ENCODE assay signal across 1 cellular context in the genomic region with DNA sequence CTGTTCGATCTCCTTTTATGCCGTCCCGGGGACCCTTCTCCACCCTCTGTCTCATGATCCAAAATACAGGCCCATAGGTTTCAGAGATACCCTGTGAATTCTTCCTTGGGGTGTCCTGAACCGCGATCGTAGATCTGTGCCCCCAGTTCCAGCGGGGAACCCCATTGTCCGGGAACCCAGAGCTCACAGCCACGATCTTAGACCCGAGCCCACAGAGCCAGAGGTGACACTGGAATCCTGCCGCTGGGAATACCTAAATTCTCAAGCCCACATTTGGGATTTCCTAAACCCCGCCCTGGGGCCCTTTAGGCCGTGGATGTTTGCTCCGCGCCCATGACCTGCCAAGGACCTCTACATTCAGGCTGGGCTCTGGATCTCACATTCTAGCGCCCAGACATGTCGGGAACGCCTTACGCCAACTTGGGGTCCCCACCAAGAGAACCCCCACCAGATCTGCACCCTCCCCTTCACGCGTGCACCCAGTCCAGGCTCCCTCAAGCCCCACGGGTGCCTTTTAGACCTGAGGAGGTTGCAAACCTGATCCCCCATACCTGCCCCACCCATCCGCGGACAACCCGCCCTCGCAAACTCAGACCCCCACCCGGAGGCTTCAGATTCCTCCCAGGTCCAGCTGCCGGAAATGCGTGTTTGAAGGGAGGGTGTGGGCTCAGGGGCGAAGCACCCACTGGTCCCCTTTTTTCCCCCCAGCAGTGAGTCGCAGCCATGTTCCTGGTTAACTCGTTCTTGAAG.
TF ChIP-seq lines count a peak whose summit lies in the region.

No MANE protein-coding gene starts in this region.

TF ChIP-seq in A549, 52 proteins besides CTCF, POLR2A, EP300 and RAD21 (continued from another document):
- TF ChIP-seq, protein P1, sequence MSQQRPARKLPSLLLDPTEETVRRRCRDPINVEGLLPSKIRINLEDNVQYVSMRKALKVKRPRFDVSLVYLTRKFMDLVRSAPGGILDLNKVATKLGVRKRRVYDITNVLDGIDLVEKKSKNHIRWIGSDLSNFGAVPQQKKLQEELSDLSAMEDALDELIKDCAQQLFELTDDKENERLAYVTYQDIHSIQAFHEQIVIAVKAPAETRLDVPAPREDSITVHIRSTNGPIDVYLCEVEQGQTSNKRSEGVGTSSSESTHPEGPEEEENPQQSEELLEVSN (IDR thresholded peaks at IDR 0.05; ENCODE audit: borderline replicate concordance, low read depth), result peak; percentile 61; the same call in 1 of the 2 replicates
- TF ChIP-seq CHD4 (IDR thresholded peaks at IDR 0.05; ENCODE audit: borderline replicate concordance) (no peak), RFX5 (IDR thresholded peaks at IDR 0.05) (no peak), BHLHE40 (IDR thresholded peaks at IDR 0.05; ENCODE audit: low read depth, low read length) (no peak), MAFK (IDR thresholded peaks at IDR 0.05; ENCODE audit: partially characterized antibody) (no peak), CHD2 (IDR thresholded peaks at IDR 0.05; ENCODE audit: low read length, partially characterized antibody) (peak; percentile 18), NFE2L2 (conservative IDR thresholded peaks at IDR 0.05; ENCODE audit: low read length) (no peak), HOXB5 (CRISPR knock-in tag; IDR thresholded peaks at IDR 0.05) (0 out of 2 replicates have a peak, but pooled peaks have one; percentile 0), RCOR1 (IDR thresholded peaks at IDR 0.05; ENCODE audit: low read depth, low read length) (no peak), ZFP36 (IDR thresholded peaks at IDR 0.05; ENCODE audit: borderline replicate concordance, partially characterized antibody) (no peak), FOXS1 (CRISPR knock-in tag; IDR thresholded peaks at IDR 0.05) (no peak), NPAS2 (CRISPR knock-in tag; IDR thresholded peaks at IDR 0.05; ENCODE audit: borderline replicate concordance) (no peak), POLR2AphosphoS2 (conservative IDR thresholded peaks at IDR 0.05; ENCODE audit: low read length) (no peak), MYC (IDR thresholded peaks at IDR 0.05; ENCODE audit: borderline replicate concordance, low read length) (no peak), HEYL (CRISPR knock-in tag; IDR thresholded peaks at IDR 0.05) (no peak), ZC3H11A (IDR thresholded peaks at IDR 0.05) (no peak), FOSB (CRISPR knock-in tag; IDR thresholded peaks at IDR 0.05) (peak; percentile 75; the same call in 1 of the 2 replicates), MAZ (IDR thresholded peaks at IDR 0.05; ENCODE audit: borderline replicate concordance, low read depth, low read length) (no peak), ZSCAN20 (CRISPR knock-in tag; IDR thresholded peaks at IDR 0.05) (no peak), FOSL2 (IDR thresholded peaks at IDR 0.05) (no peak), FOSL2 (CRISPR knock-in tag; IDR thresholded peaks at IDR 0.05) (no peak), ESRRA (IDR thresholded peaks at IDR 0.05; ENCODE audit: borderline replicate concordance, low read length) (no peak), NR3C1 (IDR thresholded peaks at IDR 0.05) (no peak), EHF (CRISPR knock-in tag; IDR thresholded peaks at IDR 0.05) (no peak), CBX8 (IDR thresholded peaks at IDR 0.05) (no peak), JUN (IDR thresholded peaks at IDR 0.05) (no peak; a peak in 2 of 5 replicates), RARB (CRISPR knock-in tag; IDR thresholded peaks at IDR 0.05) (peak; percentile 33; the same call in 1 of the 2 replicates), GATA3 (IDR thresholded peaks at IDR 0.05; ENCODE audit: borderline replicate concordance) (peak; percentile 36; the same call in 1 of the 2 replicates), ZNF302 (CRISPR knock-in tag; IDR thresholded peaks at IDR 0.05) (no peak; the same call in 1 of the 2 replicates), CEBPB (IDR thresholded peaks at IDR 0.05) (no peak), SMC3 (IDR thresholded peaks at IDR 0.05) (no peak), TFCP2L1 (CRISPR knock-in tag; IDR thresholded peaks at IDR 0.05) (peak; percentile 87), JUNB (IDR thresholded peaks at IDR 0.05) (no peak), KDM5A (IDR thresholded peaks at IDR 0.05) (no peak), PHF8 (IDR thresholded peaks at IDR 0.05; ENCODE audit: borderline replicate concordance, low read depth) (peak; percentile 43; the same call in 1 of the 2 replicates), RNF2 (IDR thresholded peaks at IDR 0.05; ENCODE audit: borderline replicate concordance, low read depth) (no peak; the same call in 1 of the 2 replicates), CBX2 (IDR thresholded peaks at IDR 0.05; ENCODE audit: borderline replicate concordance, low read depth) (no peak), HOXA7 (CRISPR knock-in tag; IDR thresholded peaks at IDR 0.05) (0 out of 2 replicates have a peak, but pooled peaks have one; percentile 61), KDM1A (IDR thresholded peaks at IDR 0.05; ENCODE audit: low read depth) (no peak), TP53 (CRISPR knock-in tag; IDR thresholded peaks at IDR 0.05) (no peak), HDAC2 (IDR thresholded peaks at IDR 0.05) (no peak), SREBF2 (IDR thresholded peaks at IDR 0.05) (no peak), EHMT2 (IDR thresholded peaks at IDR 0.05; ENCODE audit: low read depth) (no peak)
- TF ChIP-seq, protein P2, sequence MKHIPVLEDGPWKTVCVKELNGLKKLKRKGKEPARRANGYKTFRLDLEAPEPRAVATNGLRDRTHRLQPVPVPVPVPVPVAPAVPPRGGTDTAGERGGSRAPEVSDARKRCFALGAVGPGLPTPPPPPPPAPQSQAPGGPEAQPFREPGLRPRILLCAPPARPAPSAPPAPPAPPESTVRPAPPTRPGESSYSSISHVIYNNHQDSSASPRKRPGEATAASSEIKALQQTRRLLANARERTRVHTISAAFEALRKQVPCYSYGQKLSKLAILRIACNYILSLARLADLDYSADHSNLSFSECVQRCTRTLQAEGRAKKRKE (CRISPR knock-in tag; IDR thresholded peaks at IDR 0.05; ENCODE audit: low read depth), result 0 out of 2 replicates have a peak, but pooled peaks have one; percentile 9
- TF ChIP-seq, protein P3, sequence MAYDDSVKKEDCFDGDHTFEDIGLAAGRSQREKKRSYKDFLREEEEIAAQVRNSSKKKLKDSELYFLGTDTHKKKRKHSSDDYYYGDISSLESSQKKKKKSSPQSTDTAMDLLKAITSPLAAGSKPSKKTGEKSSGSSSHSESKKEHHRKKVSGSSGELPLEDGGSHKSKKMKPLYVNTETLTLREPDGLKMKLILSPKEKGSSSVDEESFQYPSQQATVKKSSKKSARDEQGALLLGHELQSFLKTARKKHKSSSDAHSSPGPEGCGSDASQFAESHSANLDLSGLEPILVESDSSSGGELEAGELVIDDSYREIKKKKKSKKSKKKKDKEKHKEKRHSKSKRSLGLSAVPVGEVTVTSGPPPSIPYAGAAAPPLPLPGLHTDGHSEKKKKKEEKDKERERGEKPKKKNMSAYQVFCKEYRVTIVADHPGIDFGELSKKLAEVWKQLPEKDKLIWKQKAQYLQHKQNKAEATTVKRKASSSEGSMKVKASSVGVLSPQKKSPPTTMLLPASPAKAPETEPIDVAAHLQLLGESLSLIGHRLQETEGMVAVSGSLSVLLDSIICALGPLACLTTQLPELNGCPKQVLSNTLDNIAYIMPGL (CRISPR knock-in tag; IDR thresholded peaks at IDR 0.05; ENCODE audit: borderline replicate concordance), result no peak
- TF ChIP-seq, protein P4, sequence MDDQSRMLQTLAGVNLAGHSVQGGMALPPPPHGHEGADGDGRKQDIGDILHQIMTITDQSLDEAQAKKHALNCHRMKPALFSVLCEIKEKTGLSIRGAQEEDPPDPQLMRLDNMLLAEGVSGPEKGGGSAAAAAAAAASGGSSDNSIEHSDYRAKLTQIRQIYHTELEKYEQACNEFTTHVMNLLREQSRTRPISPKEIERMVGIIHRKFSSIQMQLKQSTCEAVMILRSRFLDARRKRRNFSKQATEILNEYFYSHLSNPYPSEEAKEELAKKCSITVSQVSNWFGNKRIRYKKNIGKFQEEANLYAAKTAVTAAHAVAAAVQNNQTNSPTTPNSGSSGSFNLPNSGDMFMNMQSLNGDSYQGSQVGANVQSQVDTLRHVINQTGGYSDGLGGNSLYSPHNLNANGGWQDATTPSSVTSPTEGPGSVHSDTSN (IDR thresholded peaks at IDR 0.05), result peak; percentile 68
- TF ChIP-seq, protein P5, sequence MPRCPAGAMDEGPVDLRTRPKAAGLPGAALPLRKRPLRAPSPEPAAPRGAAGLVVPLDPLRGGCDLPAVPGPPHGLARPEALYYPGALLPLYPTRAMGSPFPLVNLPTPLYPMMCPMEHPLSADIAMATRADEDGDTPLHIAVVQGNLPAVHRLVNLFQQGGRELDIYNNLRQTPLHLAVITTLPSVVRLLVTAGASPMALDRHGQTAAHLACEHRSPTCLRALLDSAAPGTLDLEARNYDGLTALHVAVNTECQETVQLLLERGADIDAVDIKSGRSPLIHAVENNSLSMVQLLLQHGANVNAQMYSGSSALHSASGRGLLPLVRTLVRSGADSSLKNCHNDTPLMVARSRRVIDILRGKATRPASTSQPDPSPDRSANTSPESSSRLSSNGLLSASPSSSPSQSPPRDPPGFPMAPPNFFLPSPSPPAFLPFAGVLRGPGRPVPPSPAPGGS (IDR thresholded peaks at IDR 0.05), result no peak
- TF ChIP-seq, protein P6, sequence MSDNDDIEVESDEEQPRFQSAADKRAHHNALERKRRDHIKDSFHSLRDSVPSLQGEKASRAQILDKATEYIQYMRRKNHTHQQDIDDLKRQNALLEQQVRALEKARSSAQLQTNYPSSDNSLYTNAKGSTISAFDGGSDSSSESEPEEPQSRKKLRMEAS (IDR thresholded peaks at IDR 0.05), result peak; percentile 28; the same call in 1 of the 2 replicates
- TF ChIP-seq, protein P7, sequence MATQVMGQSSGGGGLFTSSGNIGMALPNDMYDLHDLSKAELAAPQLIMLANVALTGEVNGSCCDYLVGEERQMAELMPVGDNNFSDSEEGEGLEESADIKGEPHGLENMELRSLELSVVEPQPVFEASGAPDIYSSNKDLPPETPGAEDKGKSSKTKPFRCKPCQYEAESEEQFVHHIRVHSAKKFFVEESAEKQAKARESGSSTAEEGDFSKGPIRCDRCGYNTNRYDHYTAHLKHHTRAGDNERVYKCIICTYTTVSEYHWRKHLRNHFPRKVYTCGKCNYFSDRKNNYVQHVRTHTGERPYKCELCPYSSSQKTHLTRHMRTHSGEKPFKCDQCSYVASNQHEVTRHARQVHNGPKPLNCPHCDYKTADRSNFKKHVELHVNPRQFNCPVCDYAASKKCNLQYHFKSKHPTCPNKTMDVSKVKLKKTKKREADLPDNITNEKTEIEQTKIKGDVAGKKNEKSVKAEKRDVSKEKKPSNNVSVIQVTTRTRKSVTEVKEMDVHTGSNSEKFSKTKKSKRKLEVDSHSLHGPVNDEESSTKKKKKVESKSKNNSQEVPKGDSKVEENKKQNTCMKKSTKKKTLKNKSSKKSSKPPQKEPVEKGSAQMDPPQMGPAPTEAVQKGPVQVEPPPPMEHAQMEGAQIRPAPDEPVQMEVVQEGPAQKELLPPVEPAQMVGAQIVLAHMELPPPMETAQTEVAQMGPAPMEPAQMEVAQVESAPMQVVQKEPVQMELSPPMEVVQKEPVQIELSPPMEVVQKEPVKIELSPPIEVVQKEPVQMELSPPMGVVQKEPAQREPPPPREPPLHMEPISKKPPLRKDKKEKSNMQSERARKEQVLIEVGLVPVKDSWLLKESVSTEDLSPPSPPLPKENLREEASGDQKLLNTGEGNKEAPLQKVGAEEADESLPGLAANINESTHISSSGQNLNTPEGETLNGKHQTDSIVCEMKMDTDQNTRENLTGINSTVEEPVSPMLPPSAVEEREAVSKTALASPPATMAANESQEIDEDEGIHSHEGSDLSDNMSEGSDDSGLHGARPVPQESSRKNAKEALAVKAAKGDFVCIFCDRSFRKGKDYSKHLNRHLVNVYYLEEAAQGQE (IDR thresholded peaks at IDR 0.05), result no peak
- TF ChIP-seq, protein P8, sequence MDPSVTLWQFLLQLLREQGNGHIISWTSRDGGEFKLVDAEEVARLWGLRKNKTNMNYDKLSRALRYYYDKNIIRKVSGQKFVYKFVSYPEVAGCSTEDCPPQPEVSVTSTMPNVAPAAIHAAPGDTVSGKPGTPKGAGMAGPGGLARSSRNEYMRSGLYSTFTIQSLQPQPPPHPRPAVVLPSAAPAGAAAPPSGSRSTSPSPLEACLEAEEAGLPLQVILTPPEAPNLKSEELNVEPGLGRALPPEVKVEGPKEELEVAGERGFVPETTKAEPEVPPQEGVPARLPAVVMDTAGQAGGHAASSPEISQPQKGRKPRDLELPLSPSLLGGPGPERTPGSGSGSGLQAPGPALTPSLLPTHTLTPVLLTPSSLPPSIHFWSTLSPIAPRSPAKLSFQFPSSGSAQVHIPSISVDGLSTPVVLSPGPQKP (IDR thresholded peaks at IDR 0.05; ENCODE audit: low read depth, low read length), result no peak
- TF ChIP-seq, protein P9, sequence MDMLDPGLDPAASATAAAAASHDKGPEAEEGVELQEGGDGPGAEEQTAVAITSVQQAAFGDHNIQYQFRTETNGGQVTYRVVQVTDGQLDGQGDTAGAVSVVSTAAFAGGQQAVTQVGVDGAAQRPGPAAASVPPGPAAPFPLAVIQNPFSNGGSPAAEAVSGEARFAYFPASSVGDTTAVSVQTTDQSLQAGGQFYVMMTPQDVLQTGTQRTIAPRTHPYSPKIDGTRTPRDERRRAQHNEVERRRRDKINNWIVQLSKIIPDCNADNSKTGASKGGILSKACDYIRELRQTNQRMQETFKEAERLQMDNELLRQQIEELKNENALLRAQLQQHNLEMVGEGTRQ (IDR thresholded peaks at IDR 0.05), result no peak
